In genomic region chr12:91632042-91632786, GRCh38 we compare ENCODE assay signal across 19 cellular contexts.
DNase-seq lines count a peak whose midpoint lies in the region; ATAC-seq and TF ChIP-seq lines count a peak whose summit lies in the region.
"Had no signal": no experiment of that assay in that cellular context is flagged by ENCODE, and none has a peak within 500 bp of the region (broad histone marks: within the 10 kb centered on the region; RNA-seq: fewer than 3 reads in every experiment).

No MANE protein-coding gene starts in this region.

- H3K27me3 Mint-ChIP-seq in activated T-cell treated with anti-CD3 and anti-CD28 coated beads, Interleukin-2, amount 50 U/mL, for 24 hours, result no peaks in the 10 kb centered on the region
- no peaks in the 10 kb centered on the region for H3K27me3 Mint-ChIP-seq in activated T-cell treated with anti-CD3 and anti-CD28 coated beads, Interleukin-2, amount 50 U/mL, for 4 hours (ENCODE audit: low read depth)
- H3K27me3 Mint-ChIP-seq in neural crest cell (ENCODE audit: low read depth), result no peaks in the 10 kb centered on the region
- H3K27me3 Mint-ChIP-seq: CD4-positive, alpha-beta T cell had no signal

- no peak for DNase-seq in activated T-cell treated with anti-CD3 and anti-CD28 coated beads, Interleukin-2, amount 50 U/mL, for 24 hours
- no peak for DNase-seq in activated T-cell treated with anti-CD3 and anti-CD28 coated beads, Interleukin-2, amount 50 U/mL, for 4 hours
- DNase-seq in neural crest cell (ENCODE audit: low read depth, low spot score), result no peak
- no peak for DNase-seq in Kasumi-1 (lab: John Stamatoyannopoulos, UW)
- DNase-seq: AML-193; CD4-positive, alpha-beta T cell; CD8-positive, alpha-beta T cell; COR-L47; DMS 273 treated with DMSO at 0.1 percent for 48 hours; DMS153; DMS53; DMS79; DND-41; EL; GDM1 had no signal

- H3K4me3 Mint-ChIP-seq in activated T-cell treated with anti-CD3 and anti-CD28 coated beads, Interleukin-2, amount 50 U/mL, for 24 hours, result peak overlapping the region; percentile 78
- no peak overlapping the region for H3K4me3 Mint-ChIP-seq in activated T-cell treated with anti-CD3 and anti-CD28 coated beads, Interleukin-2, amount 50 U/mL, for 4 hours
- no peak overlapping the region for H3K4me3 Mint-ChIP-seq in neural crest cell
- H3K4me3 Mint-ChIP-seq: B cell; CD4-positive, alpha-beta T cell; CD8-positive, alpha-beta T cell had no signal

- H3K4me1 Mint-ChIP-seq in activated T-cell treated with anti-CD3 and anti-CD28 coated beads, Interleukin-2, amount 50 U/mL, for 24 hours (ENCODE audit: low read depth), result peaks cover 6% of the 10 kb centered on the region
- no peaks in the 10 kb centered on the region for H3K4me1 Mint-ChIP-seq in activated T-cell treated with anti-CD3 and anti-CD28 coated beads, Interleukin-2, amount 50 U/mL, for 4 hours (ENCODE audit: low read depth)
- H3K4me1 Mint-ChIP-seq in neural crest cell, result peaks cover 50% of the 10 kb centered on the region

- H3K36me3 Mint-ChIP-seq in activated T-cell treated with anti-CD3 and anti-CD28 coated beads, Interleukin-2, amount 50 U/mL, for 24 hours (ENCODE audit: low read depth), result no peaks in the 10 kb centered on the region
- H3K36me3 Mint-ChIP-seq in activated T-cell treated with anti-CD3 and anti-CD28 coated beads, Interleukin-2, amount 50 U/mL, for 4 hours (ENCODE audit: insufficient read depth), result peaks cover 1% of the 10 kb centered on the region
- peaks cover 30% of the 10 kb centered on the region for H3K36me3 Mint-ChIP-seq in neural crest cell (ENCODE audit: low read depth)
- H3K36me3 Mint-ChIP-seq: CD8-positive, alpha-beta T cell had no signal

- peaks cover 3% of the 10 kb centered on the region for H3K9me3 Mint-ChIP-seq in activated T-cell treated with anti-CD3 and anti-CD28 coated beads, Interleukin-2, amount 50 U/mL, for 24 hours
- peaks cover 7% of the 10 kb centered on the region for H3K9me3 Mint-ChIP-seq in activated T-cell treated with anti-CD3 and anti-CD28 coated beads, Interleukin-2, amount 50 U/mL, for 4 hours
- H3K9me3 Mint-ChIP-seq in neural crest cell, result peaks cover 28% of the 10 kb centered on the region

- TF ChIP-seq CTCF in neural crest cell (conservative IDR thresholded peaks at IDR 0.05), result no peak

- no peak overlapping the region for H3K27ac Mint-ChIP-seq in activated T-cell treated with anti-CD3 and anti-CD28 coated beads, Interleukin-2, amount 50 U/mL, for 24 hours
- H3K27ac Mint-ChIP-seq in neural crest cell (ENCODE audit: unreplicated experiment), result peak overlapping the region; percentile 75
- H3K27ac Mint-ChIP-seq: B cell; CD4-positive, alpha-beta T cell; CD8-positive, alpha-beta T cell had no signal

- no peak for ATAC-seq in activated T-cell treated with anti-CD3 and anti-CD28 coated beads, Interleukin-2, amount 50 U/mL, for 4 hours
- ATAC-seq in HG02981 (IDR thresholded peaks at IDR 0.05; ENCODE audit: unreplicated experiment), result no peak
- ATAC-seq: A549; CD8-positive, alpha-beta T cell; GM12878 had no signal
